25 cellular contexts compared by ENCODE assay signal in the genomic region with DNA sequence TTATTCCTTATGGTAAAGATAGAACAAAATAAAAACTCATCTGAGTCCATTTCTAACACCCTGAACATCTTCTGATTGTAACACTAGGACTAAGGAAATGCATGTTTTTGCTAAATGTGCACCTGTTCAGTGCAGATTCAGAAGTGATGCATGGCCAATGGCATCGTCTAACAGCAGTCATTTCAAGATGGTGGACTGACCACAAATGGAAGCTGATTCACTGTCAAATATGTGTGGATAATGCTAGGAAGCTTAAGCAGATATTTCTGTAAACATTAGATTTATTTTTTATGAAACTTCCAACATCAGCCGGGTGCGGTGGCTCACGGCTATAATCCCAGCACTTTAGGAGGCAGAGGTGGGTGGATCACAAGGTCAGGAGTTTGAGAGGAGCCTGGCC.
"Had no signal": no experiment of that assay in that cellular context is flagged by ENCODE, and none has a peak within 500 bp of the region (broad histone marks: within the 10 kb centered on the region; RNA-seq: fewer than 3 reads in every experiment).

No MANE protein-coding gene starts in this region.

- H3K4me1 ChIP-seq: SJSA1 had no signal

- ATAC-seq: Panc1, PC-3 had no signal

- H3K27me3 ChIP-seq: SJSA1 had no signal

- H3K4me2 ChIP-seq: KMS-11 had no signal

- H3K36me3 ChIP-seq: SJSA1 had no signal

- H3K9me3 ChIP-seq: SJSA1 had no signal

- DNase-seq: IMR-90; Kasumi-1; MV-4-11; NCI-H1048; NCI-H1105 treated with DMSO at 0.1 percent for 48 hours; NCI-H1417 treated with DMSO at 0.1 percent for 48 hours; NCI-H146; NCI-H1694 treated with DMSO at 0.1 percent for 48 hours; NCI-H1930; NCI-H2081; NCI-H2107; NCI-H226; NCI-H446; NCI-H510A; NCI-H524 treated with DMSO at 0.1 percent for 48 hours; NCI-H69; NCI-H774; NK-92 treated with Interleukin-12 subunit alpha and Interleukin-12 subunit beta, amount 100 ng/mL, for 24 hours; PC-3; SHP77 treated with DMSO at 0.1 percent for 48 hours had no signal

- H3K9ac ChIP-seq: KMS-11 had no signal

- H3K27ac ChIP-seq: KMS-11, RWPE1, SJSA1, SK-N-MC had no signal

- H3K4me3 ChIP-seq: SJSA1, SK-N-MC had no signal
